In the genomic region with DNA sequence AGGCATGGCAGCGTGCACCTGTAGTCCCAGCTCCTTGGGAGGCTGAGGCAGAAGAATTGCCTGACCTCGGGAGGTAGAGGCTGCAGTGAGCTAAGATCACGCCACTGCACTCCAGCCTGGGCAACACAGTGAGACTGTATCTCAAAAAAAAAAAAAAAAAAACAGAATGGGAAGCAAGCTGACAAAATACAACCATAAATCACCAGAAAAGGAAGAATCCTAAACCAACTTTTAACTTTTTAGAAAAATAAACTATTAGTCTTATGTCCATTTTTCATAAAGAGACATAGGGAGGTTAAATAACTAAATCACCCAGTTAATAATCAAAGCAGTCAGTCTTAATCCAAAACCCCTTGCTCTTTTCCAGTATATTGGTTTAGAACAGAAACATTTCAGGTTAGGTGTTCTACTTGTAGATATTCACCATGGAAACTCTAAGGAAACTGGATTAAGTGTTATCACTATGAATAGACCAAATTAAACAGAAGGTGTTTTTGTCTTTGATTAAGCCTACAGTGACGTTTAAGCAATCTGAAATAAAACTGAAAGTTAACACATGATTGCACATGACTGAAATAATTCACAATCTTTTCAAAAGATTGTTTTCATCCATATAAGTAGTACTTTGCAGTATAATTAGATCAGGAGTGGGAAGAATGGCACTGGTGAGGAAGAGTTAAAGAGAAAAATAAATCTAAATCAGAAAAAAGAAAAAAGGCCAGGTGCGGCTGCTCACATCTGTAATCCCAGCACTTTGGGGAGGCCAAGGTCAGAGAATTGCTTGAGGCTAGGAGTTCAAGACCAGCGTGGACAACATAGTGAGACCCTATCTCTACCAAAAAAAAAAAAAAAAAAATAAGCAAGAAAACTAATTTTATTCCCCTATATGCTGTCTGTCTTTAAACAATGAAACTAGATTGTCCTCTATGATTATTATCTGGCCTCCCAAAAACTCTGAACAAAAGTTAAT, we compare ENCODE assay signal across 20 cellular contexts.
"Had no signal": no experiment of that assay in that cellular context is flagged by ENCODE, and none has a peak within 500 bp of the region (broad histone marks: within the 10 kb centered on the region; RNA-seq: fewer than 3 reads in every experiment).

No MANE protein-coding gene starts in this region.

- H3K27ac ChIP-seq: adrenal gland, brain microvascular endothelial cell, epithelial cell of prostate, transverse colon, vagina, VCaP had no signal

- H3K4me3 Mint-ChIP-seq: activated naive CD4-positive, alpha-beta T cell treated with anti-CD3 and anti-CD28 coated beads, Interleukin-2, amount 50 U/mL, for 24 hours; activated T-cell treated with anti-CD3 and anti-CD28 coated beads, Interleukin-2, amount 50 U/mL, for 24 hours; dendritic cell treated with granulocyte-macrophage colony-stimulating factor and Interleukin-4, amounts not matched to agents 40 ng/mL and 50 ng/mL, for 4 days; naive thymus-derived CD8-positive, alpha-beta T cell had no signal

- H3K27me3 Mint-ChIP-seq: dendritic cell treated with granulocyte-macrophage colony-stimulating factor and Interleukin-4, amounts not matched to agents 40 ng/mL and 50 ng/mL, for 4 days had no signal

- H3K36me3 ChIP-seq: adrenal gland, brain microvascular endothelial cell, gastrocnemius medialis, heart right ventricle, transverse colon, vagina had no signal

- H3K4me3 ChIP-seq: adrenal gland, gastrocnemius medialis, heart right ventricle, transverse colon, vagina had no signal

- H3K36me3 Mint-ChIP-seq: naive thymus-derived CD8-positive, alpha-beta T cell had no signal

- ATAC-seq: gastrocnemius medialis; left lobe of liver; naive thymus-derived CD8-positive, alpha-beta T cell had no signal

- DNase-seq: activated CD4-positive, alpha-beta T cell treated with anti-CD3 and anti-CD28 coated beads, Interleukin-2, amount 50 U/mL, for 48 hours; activated T-cell treated with anti-CD3 and anti-CD28 coated beads, Interleukin-2, amount 50 U/mL, for 24 hours; adrenal gland; brain microvascular endothelial cell; effector memory CD4-positive, alpha-beta T cell; gastrocnemius medialis; heart right ventricle; naive thymus-derived CD8-positive, alpha-beta T cell; retina; stimulated activated CD4-positive, alpha-beta T cell treated with anti-CD3 and anti-CD28 coated beads, Interleukin-2, amount 100 ng/mL, for 48 hours; stimulated activated naive CD4-positive, alpha-beta T cell; T-helper 1 cell; T1000; transverse colon had no signal

- H3K27ac Mint-ChIP-seq: activated naive CD4-positive, alpha-beta T cell treated with anti-CD3 and anti-CD28 coated beads, Interleukin-2, amount 50 U/mL, for 24 hours; activated T-cell treated with anti-CD3 and anti-CD28 coated beads, Interleukin-2, amount 50 U/mL, for 24 hours; dendritic cell treated with granulocyte-macrophage colony-stimulating factor and Interleukin-4, amounts not matched to agents 40 ng/mL and 50 ng/mL, for 4 days had no signal

- H3K27me3 ChIP-seq: adrenal gland, brain microvascular endothelial cell, gastrocnemius medialis, heart right ventricle, transverse colon, vagina had no signal

- H3K9me3 Mint-ChIP-seq: activated naive CD4-positive, alpha-beta T cell treated with anti-CD3 and anti-CD28 coated beads, Interleukin-2, amount 50 U/mL, for 24 hours; activated T-cell treated with anti-CD3 and anti-CD28 coated beads, Interleukin-2, amount 50 U/mL, for 24 hours; dendritic cell treated with granulocyte-macrophage colony-stimulating factor and Interleukin-4, amounts not matched to agents 40 ng/mL and 50 ng/mL, for 4 days had no signal

- H3K9me3 ChIP-seq: adrenal gland, gastrocnemius medialis, heart right ventricle, transverse colon, vagina had no signal
